ENCODE assay signal across 2 cellular contexts in genomic region chr3:32894977-32895376, GRCh38.
TF ChIP-seq lines count a peak whose summit lies in the region.

No MANE protein-coding gene starts in this region.

TF ChIP-seq in HepG2, 621 proteins besides CTCF, POLR2A, EP300 and RAD21:
- peak; percentile 86 for TF ChIP-seq RBM22 (optimal IDR thresholded peaks at IDR 0.05; ENCODE audit: low read length)
- no peak for TF ChIP-seq POLR2AphosphoS2 (IDR thresholded peaks at IDR 0.05; ENCODE audit: low read depth, low read length)
- no peak for TF ChIP-seq ZNF841 (CRISPR knock-in tag; IDR thresholded peaks at IDR 0.05; ENCODE audit: borderline replicate concordance)

TF ChIP-seq in H1, 55 proteins besides CTCF, POLR2A, EP300 and RAD21:
- TF ChIP-seq TCF12 (IDR thresholded peaks at IDR 0.05; ENCODE audit: low read depth, low read length) (no peak), POLR2AphosphoS5 (IDR thresholded peaks at IDR 0.05; ENCODE audit: low read depth, low read length) (peak; percentile 74)
